14 cellular contexts compared by ENCODE assay signal in the genomic region with DNA sequence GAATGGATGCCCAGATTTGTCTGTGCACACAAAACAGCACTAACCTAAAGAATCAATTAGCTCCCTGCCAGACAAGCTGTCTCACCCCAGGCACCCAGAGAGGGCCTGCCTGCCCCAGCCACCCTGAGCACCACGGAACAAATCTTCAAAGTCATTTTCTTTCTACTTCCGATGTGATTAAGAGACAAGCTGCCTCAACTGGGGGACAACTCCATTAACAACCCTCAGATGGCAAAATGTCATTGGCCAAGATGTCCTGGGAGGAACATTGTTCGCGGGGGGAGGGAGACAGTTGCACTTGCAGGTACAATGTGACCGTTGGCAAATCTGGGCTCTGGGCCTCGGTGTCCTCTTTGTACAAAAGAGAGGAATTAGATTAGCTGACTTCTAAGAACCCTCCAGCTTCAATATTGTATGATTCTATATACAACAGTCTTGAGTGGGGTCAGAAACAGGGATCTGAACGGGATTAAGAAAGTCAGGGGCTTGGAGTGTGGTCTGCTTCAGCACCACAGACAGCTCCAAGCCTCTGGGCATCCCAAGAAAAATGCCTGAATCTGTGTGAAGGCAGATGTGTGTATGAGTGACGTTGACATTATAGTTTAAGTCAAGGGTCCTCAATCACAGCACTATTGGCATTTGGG. TPM values are rescaled to one million over a fixed set of nuclear protein-coding genes. Genes with fewer than 3 reads are reported as not detected.
DNase-seq lines count a peak whose midpoint lies in the region; ATAC-seq, FAIRE-seq and TF ChIP-seq lines count a peak whose summit lies in the region.
"Had no signal": no experiment of that assay in that cellular context is flagged by ENCODE, and none has a peak within 500 bp of the region (broad histone marks: within the 10 kb centered on the region; RNA-seq: fewer than 3 reads in every experiment).

No MANE protein-coding gene starts in this region.

- TF ChIP-seq CTCF in Calu3 (IDR thresholded peaks at IDR 0.05; ENCODE audit: unreplicated experiment) = no peak

- peak; percentile 16 for DNase-seq in Calu3
- peak; percentile 6 for DNase-seq in HT1080 (ENCODE audit: low read depth)
- DNase-seq in astrocyte of the hippocampus (ENCODE audit: low read depth, low spot score) = peak; percentile 42
- DNase-seq in iPS-NIHi7 (ENCODE audit: extremely low spot score) = peak; percentile 74
- DNase-seq in middle frontal gyrus (ENCODE audit: extremely low spot score, low spot score) = no peak
- DNase-seq in EL = no peak
- DNase-seq in RCC 7860 (ENCODE audit: low spot score) = no peak
- DNase-seq: activated T-cell treated with anti-CD3 and anti-CD28 coated beads, Interleukin-2, amount 50 U/mL, for 24 hours; amniotic stem cell; effector CD4-positive, alpha-beta T cell; left colon; naive thymus-derived CD8-positive, alpha-beta T cell; NCI-H748 treated with DMSO at 0.1 percent for 48 hours had no signal

- BruUV-seq in Calu3 (replicated peaks; lab: Mats Ljungman, UMichigan) = no TSS peak

- no peak overlapping the region for H3K27ac Mint-ChIP-seq in Calu3 (ENCODE audit: unreplicated experiment)
- H3K27ac Mint-ChIP-seq: activated T-cell treated with anti-CD3 and anti-CD28 coated beads, Interleukin-2, amount 50 U/mL, for 24 hours; naive thymus-derived CD8-positive, alpha-beta T cell had no signal

- no peaks in the 10 kb centered on the region for H3K36me3 Mint-ChIP-seq in Calu3 (ENCODE audit: insufficient read depth, unreplicated experiment)

- H3K4me1 Mint-ChIP-seq in Calu3 (ENCODE audit: low read depth, unreplicated experiment) = no peaks in the 10 kb centered on the region
- H3K4me1 Mint-ChIP-seq: naive thymus-derived CD8-positive, alpha-beta T cell had no signal

- no peak for FAIRE-seq in RCC 7860 (lab: Jason Lieb, UNC)

- CTCF ChIA-PET in Calu3 (lab: Charles Lee) = interaction anchor here (0.8 kb wide), 1 partner anchor 9 kb away, joined by 3 read pairs; no protein-coding TSS in a partner anchor

- intact Hi-C loops in Calu3 (cut with micrococcal nuclease; ENCODE audit: unreplicated experiment) = no loop called here

- ATAC-seq in GM21619 (IDR thresholded peaks at IDR 0.05; ENCODE audit: unreplicated experiment) = no peak
- ATAC-seq: left colon; naive thymus-derived CD8-positive, alpha-beta T cell had no signal

- H3K9me3 Mint-ChIP-seq in Calu3 (ENCODE audit: low read depth, unreplicated experiment) = peaks cover 2% of the 10 kb centered on the region

- H3K4me3 Mint-ChIP-seq in Calu3 (ENCODE audit: low read depth, unreplicated experiment) = no peak overlapping the region
- H3K4me3 Mint-ChIP-seq: activated T-cell treated with anti-CD3 and anti-CD28 coated beads, Interleukin-2, amount 50 U/mL, for 24 hours; naive thymus-derived CD8-positive, alpha-beta T cell had no signal

- H3K27me3 Mint-ChIP-seq in Calu3 (ENCODE audit: unreplicated experiment) = peaks cover 16% of the 10 kb centered on the region

RNA-seq across cellular contexts. Expression of gene CMKLR1, which starts 42.8 kb away (rescaled TPM):
- not detected in 2 replicates for total RNA-seq in Calu3 (2022)
- 0.21 TPM in 1 of 2 replicates, not detected in the other for total RNA-seq in HT1080 (2014; rRNA removed; shearing (Covaris generic))
- not detected in 2 replicates for polyA plus RNA-seq in HT1080 (2015; cell fraction: cytosol; rRNA removed)
- polyA plus RNA-seq in HT1080 (2015; cell fraction: nucleus; rRNA removed) = not detected in 2 replicates

Comparison
In these comparisons a context has a peak if more than half of its experiments do, and no peak if none do; other contexts are left out.
1. DNase-seq: peak in Calu3 (single experiment), HT1080 (single experiment), astrocyte of the hippocampus (single experiment) and iPS-NIHi7 (single experiment); none in middle frontal gyrus (single experiment), EL (single experiment) and RCC 7860 (single experiment).